16 cellular contexts compared by ENCODE assay signal in genomic region chr1:42282867-42283583, GRCh38. TPM values are rescaled to one million over a fixed set of nuclear protein-coding genes. Genes with fewer than 3 reads are reported as not detected.
A peak's percentile ranks its signal among the peaks of the same experiment; 100 is the strongest.
DNase-seq lines count a peak whose midpoint lies in the region; ATAC-seq, FAIRE-seq and TF ChIP-seq lines count a peak whose summit lies in the region.
"Had no signal": no experiment of that assay in that cellular context is flagged by ENCODE, and none has a peak within 500 bp of the region (broad histone marks: within the 10 kb centered on the region; RNA-seq: fewer than 3 reads in every experiment).

No MANE protein-coding gene starts in this region.

- TF ChIP-seq RAD21 in HCT116 (IDR thresholded peaks at IDR 0.05; ENCODE audit: low read depth) = no peak

- POLR2A ChIA-PET in HCT116 (lab: Charles Lee) = no interaction called here
- POLR2A ChIA-PET in HEK293T (lab: Yijun Ruan, JAX) = no interaction called here

- intact Hi-C loops in HCT116 (cut with micrococcal nuclease) = no loop called here

- no peaks in the 10 kb centered on the region for H3K27me3 ChIP-seq in HCT116 (ENCODE audit: insufficient read depth, low read length)
- H3K27me3 ChIP-seq: neutrophil had no signal

- RAD21 ChIA-PET in HCT116 (lab: Charles Lee; ENCODE audit: low non-redundant PET in 1 of 2, low total read pairs in 2 of 2, uncharacterized antibody in 2 of 2, unreplicated experiment in 2 of 2) = no interaction called here

- no peak for DNase-seq in HCT116 (ENCODE audit: low read depth, low spot score)
- DNase-seq in RCC 7860 (ENCODE audit: low spot score) = no peak
- peak; percentile 22 for DNase-seq in epithelial cell of prostate (ENCODE audit: low read depth, low spot score)
- DNase-seq in renal cortical epithelial cell (ENCODE audit: low read depth) = peak; percentile 54
- no peak for DNase-seq in coronary artery (ENCODE audit: low spot score)
- DNase-seq in HEK293T (ENCODE audit: extremely low spot score) = no peak
- no peak for DNase-seq in D341Med (ENCODE audit: low spot score)
- DNase-seq: activated effector memory CD4-positive, alpha-beta T cell treated with anti-CD3 and anti-CD28 coated beads, Interleukin-2, amount 50 U/mL, for 16 hours; NCI-H2171 treated with DMSO at 0.1 percent for 48 hours; stimulated activated CD4-positive, alpha-beta T cell treated with anti-CD3 and anti-CD28 coated beads, Interleukin-1b, Interleukin-23, amount 100 ng/mL, for 48 hours; substantia nigra had no signal

- H2AFZ ChIP-seq in HCT116 (ENCODE audit: low read depth, low read length, poor library complexity, severe bottlenecking) = no peak overlapping the region

- 0 out of 4 replicates have a peak, but pooled peaks cover 0 to 6% of the 10 kb centered on the region in 2 experiments for H3K4me1 ChIP-seq in HCT116 (ENCODE audit: control insufficient read depth in 1 of 2, insufficient read depth in 2 of 2, low read length in 2 of 2)

- BruUV-seq in HCT116 (replicated peaks; lab: Mats Ljungman, UMichigan) = no TSS peak

- H3K4me3 ChIP-seq in HCT116 (replicated peaks in 1 of 2; ENCODE audit: low read depth in 1 of 2, low read length in 2 of 2) = no peak overlapping the region
- no peak overlapping the region for H3K4me3 ChIP-seq in coronary artery
- H3K4me3 ChIP-seq: K562 had no signal

- peak; percentile 63 for FAIRE-seq in RCC 7860 (lab: Jason Lieb, UNC)
- FAIRE-seq: endometrium, islet of Langerhans, K562 had no signal

- TF ChIP-seq POLR2A in HCT116 (IDR thresholded peaks at IDR 0.05; ENCODE audit: borderline replicate concordance, extremely low read depth, insufficient read depth, insufficient read length) = no peak

- TF ChIP-seq CTCF in HCT116 (IDR thresholded peaks at IDR 0.05 in 2 of 3, conservative IDR thresholded peaks at IDR 0.05 in 1 of 3; ENCODE audit: borderline replicate concordance in 1 of 3, insufficient read depth in 1 of 3, low read depth in 2 of 3, low read length in 2 of 3) = no peak
- no peak for TF ChIP-seq CTCF in coronary artery (IDR thresholded peaks at IDR 0.05)

- ATAC-seq in HCT116 = no peak
- ATAC-seq: K562 had no signal

- no peaks in the 10 kb centered on the region for H3K9me2 ChIP-seq in HCT116 (ENCODE audit: insufficient read depth)

- peaks cover 27% of the 10 kb centered on the region; the same call in 1 of the 2 replicates for H4K20me1 ChIP-seq in HCT116 (ENCODE audit: insufficient read depth)

- H3K79me2 ChIP-seq in HCT116 (ENCODE audit: insufficient read depth, low read length) = peaks cover 91% of the 10 kb centered on the region

- H3K27ac ChIP-seq in HCT116 (ENCODE audit: low read depth, low read length) = no peak overlapping the region
- peak overlapping the region; percentile 65 for H3K27ac ChIP-seq in epithelial cell of prostate
- no peak overlapping the region for H3K27ac ChIP-seq in coronary artery
- H3K27ac ChIP-seq: neutrophil, VCaP had no signal

- no peaks in the 10 kb centered on the region for H3K36me3 ChIP-seq in HCT116 (ENCODE audit: control insufficient read depth in 1 of 2, insufficient read depth in 2 of 2, low read length in 2 of 2)
- H3K36me3 ChIP-seq: neutrophil had no signal

- CTCF ChIA-PET in HCT116 (lab: Charles Lee) = no interaction called here
- CTCF ChIA-PET in HEK293T (lab: Yijun Ruan, JAX) = no interaction called here

- H3K9me3 ChIP-seq in HCT116 (ENCODE audit: control insufficient read depth in 1 of 2, insufficient read depth in 1 of 2, low read depth in 1 of 2, low read length in 2 of 2) = no peaks in the 10 kb centered on the region
- H3K9me3 ChIP-seq: neutrophil had no signal

- H3K9ac ChIP-seq in HCT116 (ENCODE audit: low read length) = no peak overlapping the region

- H3K4me2 ChIP-seq in HCT116 (ENCODE audit: low read length) = no peak overlapping the region

TF ChIP-seq in HCT116, 20 proteins besides CTCF, POLR2A, EP300 and RAD21:
- TF ChIP-seq FOSL1 (IDR thresholded peaks at IDR 0.05; ENCODE audit: low read depth) (0 out of 2 replicates have a peak, but pooled peaks have one; percentile 9), CEBPB (IDR thresholded peaks at IDR 0.05; ENCODE audit: low read depth) (peak; percentile 64), EGR1 (IDR thresholded peaks at IDR 0.05; ENCODE audit: low read depth) (no peak)

TF ChIP-seq in HEK293T, 16 proteins besides CTCF, POLR2A, EP300 and RAD21:
- no peak for TF ChIP-seq NFRKB (IDR thresholded peaks at IDR 0.05)
- no peak for TF ChIP-seq TARDBP (IDR thresholded peaks at IDR 0.05)
- TF ChIP-seq HDGF (IDR thresholded peaks at IDR 0.05; ENCODE audit: borderline replicate concordance) = no peak
- no peak for TF ChIP-seq ARNT (IDR thresholded peaks at IDR 0.05)
- TF ChIP-seq FOXA1 (IDR thresholded peaks at IDR 0.05) = no peak
- no peak for TF ChIP-seq LEF1 (IDR thresholded peaks at IDR 0.05; ENCODE audit: borderline replicate concordance)
- TF ChIP-seq PKNOX1 (IDR thresholded peaks at IDR 0.05) = no peak
- no peak for TF ChIP-seq L3MBTL2 (conservative IDR thresholded peaks at IDR 0.05)
- no peak for TF ChIP-seq SP1 (IDR thresholded peaks at IDR 0.05)
- no peak for TF ChIP-seq ZNF384 (IDR thresholded peaks at IDR 0.05)
- TF ChIP-seq FOXK2 (IDR thresholded peaks at IDR 0.05) = no peak
- no peak for TF ChIP-seq SUZ12 (IDR thresholded peaks at IDR 0.05)
- no peak for TF ChIP-seq BHLHE40 (IDR thresholded peaks at IDR 0.05; ENCODE audit: borderline replicate concordance)
- TF ChIP-seq CTBP1 (IDR thresholded peaks at IDR 0.05; ENCODE audit: borderline replicate concordance) = no peak
- no peak for TF ChIP-seq FOXM1 (IDR thresholded peaks at IDR 0.05; ENCODE audit: borderline replicate concordance)
- no peak for TF ChIP-seq ELF4 (IDR thresholded peaks at IDR 0.05)

RNA-seq across cellular contexts. Expression of gene FOXJ3, which starts 52.0 kb away (rescaled TPM):
- total RNA-seq in HCT116 (2021; ENCODE audit: unreplicated experiment) (51.1 TPM), renal cortical epithelial cell (9.9 and 36.7 TPM in 2 replicates)
- polyA plus RNA-seq in HCT116 (2012) = 18.0 and 18.9 TPM in 2 replicates

Comparison
In these comparisons a context has a peak if more than half of its experiments do, and no peak if none do; other contexts are left out.
1. DNase-seq: peak in epithelial cell of prostate (single experiment) and renal cortical epithelial cell (single experiment); none in HCT116 (single experiment), RCC 7860 (single experiment), coronary artery (single experiment), HEK293T (single experiment) and D341Med (single experiment).